ENCODE assay signal across 15 cellular contexts in the genomic region with DNA sequence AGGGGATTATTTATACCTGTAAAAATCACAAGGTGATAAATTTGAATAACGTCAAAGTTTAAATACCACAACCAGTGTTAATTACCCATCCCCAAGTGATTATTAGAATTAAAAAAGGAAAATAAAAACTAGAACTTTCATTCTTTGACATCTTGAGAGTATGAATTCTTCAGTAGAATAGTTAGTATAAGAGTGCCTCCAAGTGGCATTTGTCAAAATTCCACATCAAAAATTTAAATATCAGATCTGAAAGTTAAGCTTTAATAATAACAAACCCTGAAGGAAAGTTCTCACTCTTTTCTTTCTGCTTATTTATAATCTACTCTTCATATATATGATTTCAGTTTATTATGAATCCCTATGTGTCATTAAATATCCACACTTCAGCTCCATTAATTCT.
DNase-seq lines count a peak whose midpoint lies in the region; ATAC-seq and TF ChIP-seq lines count a peak whose summit lies in the region.
"Had no signal": no experiment of that assay in that cellular context is flagged by ENCODE, and none has a peak within 500 bp of the region (broad histone marks: within the 10 kb centered on the region; RNA-seq: fewer than 3 reads in every experiment).

No MANE protein-coding gene starts in this region.

- H3K27ac Mint-ChIP-seq in brain: no peak overlapping the region
- no peak overlapping the region for H3K27ac Mint-ChIP-seq in activated T-helper 2 cell treated with anti-CD3 and anti-CD28 coated beads, Interferon-gamma antibody, Interleukin-2, Interleukin-4, amounts not matched to agents 10 μg/mL and 5 μg/mL and 100 μg/mL, durations not matched to agents 14 hours and 24 hours and 36 hours
- no peak overlapping the region for H3K27ac Mint-ChIP-seq in activated naive CD8-positive, alpha-beta T cell treated with anti-CD3 and anti-CD28 coated beads, Interleukin-2, amount 50 U/mL, for 24 hours
- H3K27ac Mint-ChIP-seq: activated T-helper 17 cell treated with anti-CD3 and anti-CD28 coated beads, Interleukin-2, amount 50 U/mL, for 72 hours had no signal

- no peaks in the 10 kb centered on the region for H3K4me1 ChIP-seq in right lobe of liver
- H3K4me1 ChIP-seq: upper lobe of left lung had no signal

- H3K27me3 ChIP-seq in GM06990 (replicated peaks; ENCODE audit: control insufficient read depth, insufficient read depth, low read length) (no peaks in the 10 kb centered on the region), right lobe of liver (no peaks in the 10 kb centered on the region)
- H3K27me3 ChIP-seq: upper lobe of left lung had no signal

- H3K4me3 ChIP-seq in GM06990 (replicated peaks; ENCODE audit: low read depth, low read length) (no peak overlapping the region), right lobe of liver (no peak overlapping the region)
- H3K4me3 ChIP-seq: skin epidermis, upper lobe of left lung had no signal

- H3K36me3 ChIP-seq in GM06990 (ENCODE audit: control insufficient read depth, insufficient read depth, low read length) (no peaks in the 10 kb centered on the region), right lobe of liver (no peaks in the 10 kb centered on the region)
- H3K36me3 ChIP-seq: upper lobe of left lung had no signal

- no peaks in the 10 kb centered on the region for H3K36me3 Mint-ChIP-seq in brain
- no peaks in the 10 kb centered on the region for H3K36me3 Mint-ChIP-seq in activated T-helper 2 cell treated with anti-CD3 and anti-CD28 coated beads, Interferon-gamma antibody, Interleukin-2, Interleukin-4, amounts not matched to agents 10 μg/mL and 5 μg/mL and 100 μg/mL, durations not matched to agents 14 hours and 24 hours and 36 hours (ENCODE audit: low read depth)
- no peaks in the 10 kb centered on the region for H3K36me3 Mint-ChIP-seq in activated naive CD8-positive, alpha-beta T cell treated with anti-CD3 and anti-CD28 coated beads, Interleukin-2, amount 50 U/mL, for 24 hours (ENCODE audit: low read depth)

- DNase-seq in GM06990 (ENCODE audit: extremely low read depth, insufficient read length): no peak
- DNase-seq in NCI-H2171 treated with DMSO at 0.1 percent for 48 hours (lab: John Stamatoyannopoulos, UW): peak; percentile 42
- no peak for DNase-seq in right lobe of liver
- no peak for DNase-seq in activated T-helper 2 cell treated with anti-CD3 and anti-CD28 coated beads, Interferon-gamma antibody, Interleukin-2, Interleukin-4, amounts not matched to agents 10 μg/mL and 5 μg/mL and 100 μg/mL, durations not matched to agents 14 hours and 24 hours and 36 hours (ENCODE audit: low spot score)
- DNase-seq in T1000 (lab: John Stamatoyannopoulos, UW): no peak
- DNase-seq in amygdala (lab: John Stamatoyannopoulos, UW): no peak
- DNase-seq in activated naive CD8-positive, alpha-beta T cell treated with anti-CD3 and anti-CD28 coated beads, Interleukin-2, amount 50 U/mL, for 24 hours: no peak
- DNase-seq: Calu3, NCI-H2081 treated with DMSO at 0.1 percent for 48 hours, SHP77, upper lobe of left lung had no signal

- intact Hi-C loops in right lobe of liver (cut with DNase I): no loop called here
- intact Hi-C loops in activated T-helper 2 cell treated with anti-CD3 and anti-CD28 coated beads, Interferon-gamma antibody, Interleukin-2, Interleukin-4, amounts not matched to agents 10 μg/mL and 5 μg/mL and 100 μg/mL, durations not matched to agents 14 hours and 24 hours and 36 hours (cut with micrococcal nuclease): no loop called here

- TF ChIP-seq CTCF in GM06990 (IDR thresholded peaks at IDR 0.05; ENCODE audit: insufficient read depth, low read length, poor library complexity, severe bottlenecking) (peak; percentile 12), brain (conservative IDR thresholded peaks at IDR 0.05) (peak; percentile 65 to 69), right lobe of liver (IDR thresholded peaks at IDR 0.05) (peak; percentile 38 to 54 (median 46))

- ATAC-seq in right lobe of liver: peak in 2 of 4 donors; percentile 35 to 54
- no peak for ATAC-seq in activated naive CD8-positive, alpha-beta T cell treated with anti-CD3 and anti-CD28 coated beads, Interleukin-2, amount 50 U/mL, for 24 hours
- ATAC-seq: activated CD4-positive, CD25-positive, alpha-beta regulatory T cell treated with anti-CD3 and anti-CD28 coated beads, Interleukin-2, amount 50 U/mL, for 24 hours; activated T-helper 17 cell treated with anti-CD3 and anti-CD28 coated beads, Interleukin-2, amount 50 U/mL, for 72 hours had no signal

- H3K9me3 Mint-ChIP-seq in brain: peaks cover 0 to 2% (median 0%) of the 10 kb centered on the region in 5 experiments
- no peaks in the 10 kb centered on the region for H3K9me3 Mint-ChIP-seq in activated T-helper 2 cell treated with anti-CD3 and anti-CD28 coated beads, Interferon-gamma antibody, Interleukin-2, Interleukin-4, amounts not matched to agents 10 μg/mL and 5 μg/mL and 100 μg/mL, durations not matched to agents 14 hours and 24 hours and 36 hours
- H3K9me3 Mint-ChIP-seq in activated naive CD8-positive, alpha-beta T cell treated with anti-CD3 and anti-CD28 coated beads, Interleukin-2, amount 50 U/mL, for 24 hours: no peaks in the 10 kb centered on the region
- H3K9me3 Mint-ChIP-seq: activated T-helper 17 cell treated with anti-CD3 and anti-CD28 coated beads, Interleukin-2, amount 50 U/mL, for 72 hours had no signal

- H3K27ac ChIP-seq in right lobe of liver: no peak overlapping the region
- H3K27ac ChIP-seq: skin epidermis, upper lobe of left lung had no signal

- no peaks in the 10 kb centered on the region for H3K27me3 Mint-ChIP-seq in brain
- no peaks in the 10 kb centered on the region for H3K27me3 Mint-ChIP-seq in activated T-helper 2 cell treated with anti-CD3 and anti-CD28 coated beads, Interferon-gamma antibody, Interleukin-2, Interleukin-4, amounts not matched to agents 10 μg/mL and 5 μg/mL and 100 μg/mL, durations not matched to agents 14 hours and 24 hours and 36 hours (ENCODE audit: low read depth)
- no peaks in the 10 kb centered on the region for H3K27me3 Mint-ChIP-seq in activated naive CD8-positive, alpha-beta T cell treated with anti-CD3 and anti-CD28 coated beads, Interleukin-2, amount 50 U/mL, for 24 hours
- H3K27me3 Mint-ChIP-seq: activated T-helper 17 cell treated with anti-CD3 and anti-CD28 coated beads, Interleukin-2, amount 50 U/mL, for 72 hours had no signal

- no peak for TF ChIP-seq POLR2A in right lobe of liver (IDR thresholded peaks at IDR 0.05)

- no peaks in the 10 kb centered on the region for H3K9me3 ChIP-seq in right lobe of liver
- H3K9me3 ChIP-seq: upper lobe of left lung had no signal

- H3K4me3 Mint-ChIP-seq in brain: no peak overlapping the region
- H3K4me3 Mint-ChIP-seq in activated T-helper 2 cell treated with anti-CD3 and anti-CD28 coated beads, Interferon-gamma antibody, Interleukin-2, Interleukin-4, amounts not matched to agents 10 μg/mL and 5 μg/mL and 100 μg/mL, durations not matched to agents 14 hours and 24 hours and 36 hours (ENCODE audit: low read depth): no peak overlapping the region
- H3K4me3 Mint-ChIP-seq in activated naive CD8-positive, alpha-beta T cell treated with anti-CD3 and anti-CD28 coated beads, Interleukin-2, amount 50 U/mL, for 24 hours: no peak overlapping the region
- H3K4me3 Mint-ChIP-seq: activated T-helper 17 cell treated with anti-CD3 and anti-CD28 coated beads, Interleukin-2, amount 50 U/mL, for 72 hours had no signal

- 40% methylated on average over 1 of the region's 1 CpG for WGBS in right lobe of liver (ENCODE audit: insufficient coverage, low coverage, low lambda C conversion rate, missing lambda C conversion rate)

- no peaks in the 10 kb centered on the region for H3K4me1 Mint-ChIP-seq in brain
- H3K4me1 Mint-ChIP-seq in activated T-helper 2 cell treated with anti-CD3 and anti-CD28 coated beads, Interferon-gamma antibody, Interleukin-2, Interleukin-4, amounts not matched to agents 10 μg/mL and 5 μg/mL and 100 μg/mL, durations not matched to agents 14 hours and 24 hours and 36 hours (ENCODE audit: low read depth): no peaks in the 10 kb centered on the region
- H3K4me1 Mint-ChIP-seq in activated naive CD8-positive, alpha-beta T cell treated with anti-CD3 and anti-CD28 coated beads, Interleukin-2, amount 50 U/mL, for 24 hours: no peaks in the 10 kb centered on the region
- H3K4me1 Mint-ChIP-seq: activated T-helper 17 cell treated with anti-CD3 and anti-CD28 coated beads, Interleukin-2, amount 50 U/mL, for 72 hours had no signal

Comparison
In these comparisons a context has a peak if more than half of its experiments do, and no peak if none do; other contexts are left out.
1. CTCF ChIP-seq: peak in every context shown above with its lines; median percentile 67 in brain; 46 in right lobe of liver; 12 in GM06990.